ENCODE assay signal across 1 cellular context in genomic region chr7:102252373-102252982, GRCh38.
TF ChIP-seq lines count a peak whose summit lies in the region.

No MANE protein-coding gene starts in this region.

TF ChIP-seq in IMR-90, 13 proteins besides CTCF, POLR2A, EP300 and RAD21 (continued from another document):
- TF ChIP-seq MAFK (IDR thresholded peaks at IDR 0.05; ENCODE audit: low read depth, low read length) (no peak), MAZ (IDR thresholded peaks at IDR 0.05; ENCODE audit: borderline replicate concordance, low read depth, low read length) (no peak), SMC3 (IDR thresholded peaks at IDR 0.05; ENCODE audit: low read depth, low read length) (no peak)
